ENCODE assay signal across 31 cellular contexts in genomic region chr10:28798964-28799363, GRCh38.
"Had no signal": no experiment of that assay in that cellular context is flagged by ENCODE, and none has a peak within 500 bp of the region (broad histone marks: within the 10 kb centered on the region; RNA-seq: fewer than 3 reads in every experiment).

No MANE protein-coding gene starts in this region.

- H3K27ac ChIP-seq: body of pancreas, epithelial cell of prostate, esophagus squamous epithelium, gastroesophageal sphincter, WERI-Rb-1 had no signal

- H3K27me3 Mint-ChIP-seq: activated CD4-positive, alpha-beta T cell treated with anti-CD3 and anti-CD28 coated beads for 36 hours; activated CD4-positive, alpha-beta T cell treated with anti-CD3 and anti-CD28 coated beads, Interleukin-2, amount 10 ng/mL, durations not matched to agents 24 days and 14 days had no signal

- FAIRE-seq: colon, endometrium, endothelial cell of umbilical vein had no signal

- H3K4me1 ChIP-seq: esophagus squamous epithelium had no signal

- H3K4me1 Mint-ChIP-seq: activated CD4-positive, alpha-beta T cell treated with anti-CD3 and anti-CD28 coated beads for 36 hours; activated CD4-positive, alpha-beta T cell treated with anti-CD3 and anti-CD28 coated beads, Interleukin-2, amount 10 ng/mL, durations not matched to agents 24 days and 14 days; activated CD8-positive, alpha-beta memory T cell treated with anti-CD3 and anti-CD28 coated beads, Interleukin-2, amount 10 ng/mL, durations not matched to agents 7 days and 5 days; activated naive CD4-positive, alpha-beta T cell treated with anti-CD3 and anti-CD28 coated beads, Interleukin-2, amount 10 ng/mL, durations not matched to agents 7 days and 5 days; activated naive CD8-positive, alpha-beta T cell treated with anti-CD3 and anti-CD28 coated beads, Interleukin-2, amount 10 ng/mL, durations not matched to agents 7 days and 5 days; T-helper 17 cell had no signal

- H3K9me3 ChIP-seq: body of pancreas, esophagus squamous epithelium, gastroesophageal sphincter had no signal

- H3K4me3 ChIP-seq: body of pancreas, esophagus squamous epithelium, gastroesophageal sphincter had no signal

- H3K27me3 ChIP-seq: body of pancreas, esophagus squamous epithelium, gastroesophageal sphincter had no signal

- DNase-seq: activated CD4-positive, alpha-beta memory T cell treated with anti-CD3 and anti-CD28 coated beads for 36 hours; activated CD4-positive, alpha-beta T cell treated with anti-CD3 and anti-CD28 coated beads for 36 hours; activated CD4-positive, alpha-beta T cell treated with anti-CD3 and anti-CD28 coated beads, Interleukin-2, amount 10 ng/mL, durations not matched to agents 24 days and 14 days; activated CD4-positive, CD25-positive, alpha-beta regulatory T cell; activated CD4-positive, CD25-positive, alpha-beta regulatory T cell treated with anti-CD3 and anti-CD28 coated beads, Interleukin-2, amount 50 U/mL, for 72 hours; activated CD8-positive, alpha-beta memory T cell treated with anti-CD3 and anti-CD28 coated beads, Interleukin-2, amount 10 ng/mL, durations not matched to agents 7 days and 5 days; activated CD8-positive, alpha-beta memory T cell treated with anti-CD3 and anti-CD28 coated beads, Interleukin-2, amount 50 U/mL, for 4 hours; activated CD8-positive, alpha-beta T cell treated with anti-CD3 and anti-CD28 coated beads, Interleukin-2, amount 10 ng/mL, durations not matched to agents 7 days and 5 days; activated gamma-delta T cell; activated naive CD4-positive, alpha-beta T cell; activated naive CD4-positive, alpha-beta T cell treated with anti-CD3 and anti-CD28 coated beads, Interleukin-2, amount 10 ng/mL, durations not matched to agents 7 days and 5 days; activated naive CD8-positive, alpha-beta T cell treated with anti-CD3 and anti-CD28 coated beads, Interleukin-2, amount 10 ng/mL, durations not matched to agents 7 days and 5 days; activated T-cell treated with anti-CD3 and anti-CD28 coated beads, Interleukin-2, amount 50 U/mL, for 1 hour; activated T-cell treated with anti-CD3 and anti-CD28 coated beads, Interleukin-2, amount 50 U/mL, for 48 hours; body of pancreas; caudate nucleus; effector CD8-positive, alpha-beta T cell; esophagus squamous epithelium; foreskin melanocyte; T-helper 1 cell; T-helper 17 cell; T1000; WERI-Rb-1 had no signal

- H3K36me3 Mint-ChIP-seq: activated CD4-positive, alpha-beta memory T cell treated with anti-CD3 and anti-CD28 coated beads for 36 hours; activated CD8-positive, alpha-beta memory T cell treated with anti-CD3 and anti-CD28 coated beads, Interleukin-2, amount 10 ng/mL, durations not matched to agents 7 days and 5 days; activated naive CD4-positive, alpha-beta T cell treated with anti-CD3 and anti-CD28 coated beads, Interleukin-2, amount 10 ng/mL, durations not matched to agents 7 days and 5 days; activated naive CD4-positive, alpha-beta T cell treated with anti-CD3 and anti-CD28 coated beads, Interleukin-2, amount 50 U/mL, for 72 hours; activated naive CD8-positive, alpha-beta T cell treated with anti-CD3 and anti-CD28 coated beads, Interleukin-2, amount 10 ng/mL, durations not matched to agents 7 days and 5 days had no signal

- ATAC-seq: activated CD4-positive, alpha-beta T cell treated with anti-CD3 and anti-CD28 coated beads for 36 hours; activated CD8-positive, alpha-beta memory T cell treated with anti-CD3 and anti-CD28 coated beads, Interleukin-2, amount 10 ng/mL, durations not matched to agents 7 days and 5 days; activated CD8-positive, alpha-beta T cell treated with anti-CD3 and anti-CD28 coated beads, Interleukin-2, amount 10 ng/mL, durations not matched to agents 7 days and 5 days; activated naive CD4-positive, alpha-beta T cell treated with anti-CD3 and anti-CD28 coated beads, Interleukin-2, amount 50 U/mL, for 72 hours; body of pancreas; gastroesophageal sphincter; T-helper 17 cell had no signal

- H3K36me3 ChIP-seq: esophagus squamous epithelium, gastroesophageal sphincter, WERI-Rb-1 had no signal

- H3K4me3 Mint-ChIP-seq: activated CD4-positive, alpha-beta memory T cell treated with anti-CD3 and anti-CD28 coated beads for 36 hours; activated CD4-positive, alpha-beta T cell treated with anti-CD3 and anti-CD28 coated beads for 36 hours; activated CD4-positive, alpha-beta T cell treated with anti-CD3 and anti-CD28 coated beads, Interleukin-2, amount 10 ng/mL, durations not matched to agents 24 days and 14 days; activated CD8-positive, alpha-beta memory T cell treated with anti-CD3 and anti-CD28 coated beads, Interleukin-2, amount 10 ng/mL, durations not matched to agents 7 days and 5 days; activated CD8-positive, alpha-beta T cell treated with anti-CD3 and anti-CD28 coated beads, Interleukin-2, amount 10 ng/mL, durations not matched to agents 7 days and 5 days; activated naive CD4-positive, alpha-beta T cell treated with anti-CD3 and anti-CD28 coated beads, Interleukin-2, amount 10 ng/mL, durations not matched to agents 7 days and 5 days; activated naive CD8-positive, alpha-beta T cell treated with anti-CD3 and anti-CD28 coated beads, Interleukin-2, amount 10 ng/mL, durations not matched to agents 7 days and 5 days; activated T-helper 1 cell treated with anti-CD3 and anti-CD28 coated beads, Interleukin-12 subunit alpha, Interleukin-12 subunit beta, Interleukin-2, Interleukin-4 antibody, amounts not matched to agents 30 ng/mL and 10 ng/mL and 1 ng/mL, durations not matched to agents 14 hours and 24 hours and 36 hours; T-helper 17 cell; T-helper 2 cell treated with Interferon-gamma antibody and Interleukin-4, amounts not matched to agents 5 μg/mL and 100 μg/mL, for 36 hours had no signal

- H3K9me3 Mint-ChIP-seq: activated CD4-positive, alpha-beta memory T cell treated with anti-CD3 and anti-CD28 coated beads for 36 hours; activated CD4-positive, alpha-beta T cell treated with anti-CD3 and anti-CD28 coated beads, Interleukin-2, amount 10 ng/mL, durations not matched to agents 24 days and 14 days; activated naive CD4-positive, alpha-beta T cell treated with anti-CD3 and anti-CD28 coated beads, Interleukin-2, amount 10 ng/mL, durations not matched to agents 7 days and 5 days; activated naive CD4-positive, alpha-beta T cell treated with anti-CD3 and anti-CD28 coated beads, Interleukin-2, amount 50 U/mL, for 72 hours; activated naive CD8-positive, alpha-beta T cell treated with anti-CD3 and anti-CD28 coated beads, Interleukin-2, amount 10 ng/mL, durations not matched to agents 7 days and 5 days; activated T-helper 1 cell treated with anti-CD3 and anti-CD28 coated beads, Interleukin-12 subunit alpha, Interleukin-12 subunit beta, Interleukin-2, Interleukin-4 antibody, amounts not matched to agents 30 ng/mL and 10 ng/mL and 1 ng/mL, durations not matched to agents 14 hours and 24 hours and 36 hours; T-helper 2 cell treated with Interferon-gamma antibody and Interleukin-4, amounts not matched to agents 5 μg/mL and 100 μg/mL, for 36 hours had no signal

- H3K27ac Mint-ChIP-seq: activated CD4-positive, alpha-beta memory T cell treated with anti-CD3 and anti-CD28 coated beads for 36 hours; activated CD4-positive, alpha-beta T cell treated with anti-CD3 and anti-CD28 coated beads for 36 hours; activated CD4-positive, alpha-beta T cell treated with anti-CD3 and anti-CD28 coated beads, Interleukin-2, amount 10 ng/mL, durations not matched to agents 24 days and 14 days; activated CD8-positive, alpha-beta memory T cell treated with anti-CD3 and anti-CD28 coated beads, Interleukin-2, amount 10 ng/mL, durations not matched to agents 7 days and 5 days; activated CD8-positive, alpha-beta T cell treated with anti-CD3 and anti-CD28 coated beads, Interleukin-2, amount 10 ng/mL, durations not matched to agents 7 days and 5 days; activated naive CD4-positive, alpha-beta T cell treated with anti-CD3 and anti-CD28 coated beads, Interleukin-2, amount 10 ng/mL, durations not matched to agents 7 days and 5 days; activated naive CD4-positive, alpha-beta T cell treated with anti-CD3 and anti-CD28 coated beads, Interleukin-2, amount 50 U/mL, for 72 hours; activated naive CD8-positive, alpha-beta T cell treated with anti-CD3 and anti-CD28 coated beads, Interleukin-2, amount 10 ng/mL, durations not matched to agents 7 days and 5 days; activated T-helper 1 cell treated with anti-CD3 and anti-CD28 coated beads, Interleukin-12 subunit alpha, Interleukin-12 subunit beta, Interleukin-2, Interleukin-4 antibody, amounts not matched to agents 30 ng/mL and 10 ng/mL and 1 ng/mL, durations not matched to agents 14 hours and 24 hours and 36 hours; T-helper 17 cell; T-helper 2 cell treated with Interferon-gamma antibody and Interleukin-4, amounts not matched to agents 5 μg/mL and 100 μg/mL, for 36 hours had no signal
